ENCODE assay signal across 11 cellular contexts in the genomic region with DNA sequence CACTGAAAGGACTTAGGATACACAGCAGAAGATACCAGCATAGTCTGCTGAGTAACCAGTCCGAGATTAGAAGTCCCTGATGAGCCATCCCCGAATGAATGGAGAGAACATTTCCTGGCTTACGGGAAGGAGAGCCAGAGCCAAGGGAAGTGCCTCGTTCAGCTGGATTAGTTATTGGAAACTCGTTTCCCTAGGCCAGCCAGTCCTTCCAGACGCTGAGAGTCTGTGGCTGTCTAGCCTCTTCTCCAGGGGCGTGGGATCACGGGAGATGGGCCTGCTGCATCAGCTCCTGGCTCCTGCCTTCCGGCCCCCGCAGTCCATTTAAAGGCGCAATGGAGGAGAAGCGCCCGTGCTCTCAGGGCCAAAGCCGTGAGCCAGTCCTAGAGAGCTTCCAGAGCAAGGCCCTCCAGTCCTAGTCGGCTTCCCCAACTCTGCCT.
DNase-seq lines count a peak whose midpoint lies in the region; ATAC-seq and TF ChIP-seq lines count a peak whose summit lies in the region.
"Had no signal": no experiment of that assay in that cellular context is flagged by ENCODE, and none has a peak within 500 bp of the region (broad histone marks: within the 10 kb centered on the region; RNA-seq: fewer than 3 reads in every experiment).

No MANE protein-coding gene starts in this region.

- H3K27me3 ChIP-seq in GM23338 (ENCODE audit: insufficient read depth) = no peaks in the 10 kb centered on the region
- no peaks in the 10 kb centered on the region for H3K27me3 ChIP-seq in right lobe of liver
- H3K27me3 ChIP-seq in skeletal muscle tissue (ENCODE audit: control insufficient read depth in 3 of 3, insufficient read depth in 3 of 3, low read length in 3 of 3) = no peaks in the 10 kb centered on the region
- H3K27me3 ChIP-seq in H7 (ENCODE audit: control insufficient read depth, insufficient read depth, low read length) = no peaks in the 10 kb centered on the region

- CTCF ChIA-PET in OCI-LY7 (lab: Charles Lee; ENCODE audit: unreplicated experiment) = no interaction called here

- H3K4me3 Mint-ChIP-seq in GM23338 = no peak overlapping the region
- H3K4me3 Mint-ChIP-seq: activated CD4-positive, alpha-beta T cell treated with anti-CD3 and anti-CD28 coated beads, Interleukin-2, amount 10 ng/mL, durations not matched to agents 24 days and 14 days; activated naive CD8-positive, alpha-beta T cell treated with anti-CD3 and anti-CD28 coated beads, Interleukin-2, amount 50 U/mL, for 24 hours had no signal

- no peaks in the 10 kb centered on the region for H3F3A ChIP-seq in GM23338 (replicated peaks; ENCODE audit: low read depth)

- DNase-seq in GM23338 (ENCODE audit: low spot score) (no peak), epithelial cell of esophagus (ENCODE audit: low read depth) (peak; percentile 39), right lobe of liver (peak in 1 of 3 donors; percentile 32), CD1c-positive myeloid dendritic cell (ENCODE audit: extremely low spot score) (no peak), OCI-LY7 (ENCODE audit: low spot score) (no peak), H7 (no peak)
- DNase-seq: activated CD4-positive, alpha-beta T cell treated with anti-CD3 and anti-CD28 coated beads, Interleukin-2, amount 10 ng/mL, durations not matched to agents 24 days and 14 days; activated naive CD8-positive, alpha-beta T cell treated with anti-CD3 and anti-CD28 coated beads, Interleukin-2, amount 50 U/mL, for 24 hours; NCI-H2029 had no signal

- H3K27ac Mint-ChIP-seq in GM23338 = no peak overlapping the region
- H3K27ac Mint-ChIP-seq: activated CD4-positive, alpha-beta T cell treated with anti-CD3 and anti-CD28 coated beads, Interleukin-2, amount 10 ng/mL, durations not matched to agents 24 days and 14 days; activated naive CD8-positive, alpha-beta T cell treated with anti-CD3 and anti-CD28 coated beads, Interleukin-2, amount 50 U/mL, for 24 hours had no signal

- peaks cover 6% of the 10 kb centered on the region for H3K27me3 Mint-ChIP-seq in GM23338 (ENCODE audit: insufficient read depth, low read depth, poor library complexity)
- H3K27me3 Mint-ChIP-seq: activated CD4-positive, alpha-beta T cell treated with anti-CD3 and anti-CD28 coated beads, Interleukin-2, amount 10 ng/mL, durations not matched to agents 24 days and 14 days; activated naive CD8-positive, alpha-beta T cell treated with anti-CD3 and anti-CD28 coated beads, Interleukin-2, amount 50 U/mL, for 24 hours had no signal

- no peak for TF ChIP-seq POLR2A in right lobe of liver (IDR thresholded peaks at IDR 0.05)

- peak overlapping the region in 1 of 3 donors; percentile 51 for H3K9ac ChIP-seq in skeletal muscle tissue (ENCODE audit: low read depth in 1 of 3, low read length in 3 of 3)

- H3K9me2 ChIP-seq in GM23338 (ENCODE audit: insufficient read depth) (no peaks in the 10 kb centered on the region; the same call in 1 of the 2 replicates), OCI-LY7 (ENCODE audit: insufficient read depth, low read length) (no peaks in the 10 kb centered on the region)

- H2AFZ ChIP-seq in GM23338 (peak overlapping the region; percentile 44; the same call in 1 of the 2 replicates), OCI-LY7 (ENCODE audit: low read length) (no peak overlapping the region)

- POLR2A ChIA-PET in OCI-LY7 (lab: Charles Lee) = no interaction called here

- ATAC-seq in GM23338 (no peak; the same call in 2 of the 3 replicates), right lobe of liver (peak; percentile 58 to 77 (median 68)), HG03175 (IDR thresholded peaks at IDR 0.05; ENCODE audit: unreplicated experiment) (no peak)
- ATAC-seq: activated naive CD8-positive, alpha-beta T cell treated with anti-CD3 and anti-CD28 coated beads, Interleukin-2, amount 50 U/mL, for 24 hours had no signal

- no peaks in the 10 kb centered on the region for H3K36me3 ChIP-seq in GM23338 (ENCODE audit: insufficient read depth)
- no peaks in the 10 kb centered on the region for H3K36me3 ChIP-seq in right lobe of liver
- H3K36me3 ChIP-seq in skeletal muscle tissue (ENCODE audit: control insufficient read depth in 3 of 3, insufficient read depth in 3 of 3, low read length in 3 of 3) = no peaks in the 10 kb centered on the region
- H3K36me3 ChIP-seq in OCI-LY7 (ENCODE audit: insufficient read depth, low read length) = no peaks in the 10 kb centered on the region
- no peaks in the 10 kb centered on the region for H3K36me3 ChIP-seq in H7 (replicated peaks; ENCODE audit: control insufficient read depth, insufficient read depth, low read length)

- peaks cover 8% of the 10 kb centered on the region for H3K4me1 Mint-ChIP-seq in GM23338
- H3K4me1 Mint-ChIP-seq: activated CD4-positive, alpha-beta T cell treated with anti-CD3 and anti-CD28 coated beads, Interleukin-2, amount 10 ng/mL, durations not matched to agents 24 days and 14 days; activated naive CD8-positive, alpha-beta T cell treated with anti-CD3 and anti-CD28 coated beads, Interleukin-2, amount 50 U/mL, for 24 hours had no signal

- no peak for TF ChIP-seq CTCF in GM23338 (conservative IDR thresholded peaks at IDR 0.05; ENCODE audit: low read depth in 2 of 2)
- no peak for TF ChIP-seq CTCF in epithelial cell of esophagus (IDR thresholded peaks at IDR 0.05; ENCODE audit: insufficient read depth, low read depth, low read length, missing control alignments)
- TF ChIP-seq CTCF in right lobe of liver (IDR thresholded peaks at IDR 0.05) = no peak
- no peak for TF ChIP-seq CTCF in OCI-LY7 (conservative IDR thresholded peaks at IDR 0.05; ENCODE audit: low read length)

- H3K4me1 ChIP-seq in GM23338 (ENCODE audit: insufficient read depth) (peaks cover 7% of the 10 kb centered on the region), right lobe of liver (no peaks in the 10 kb centered on the region), skeletal muscle tissue (ENCODE audit: control insufficient read depth in 3 of 3, insufficient read depth in 3 of 3, low read length in 3 of 3) (peaks cover 10 to 16% (median 16%) of the 10 kb centered on the region in 3 donors), OCI-LY7 (ENCODE audit: insufficient read depth, low read length, poor library complexity, severe bottlenecking) (no peaks in the 10 kb centered on the region)

- H3K9me3 ChIP-seq in right lobe of liver (no peaks in the 10 kb centered on the region), skeletal muscle tissue (ENCODE audit: control insufficient read depth in 3 of 3, low read length in 3 of 3) (peaks cover 0 to 3% (median 0%) of the 10 kb centered on the region in 3 donors), OCI-LY7 (ENCODE audit: low read length) (no peaks in the 10 kb centered on the region)

- no peak overlapping the region for H3K27ac ChIP-seq in GM23338 (ENCODE audit: low read depth)
- no peak overlapping the region for H3K27ac ChIP-seq in right lobe of liver
- H3K27ac ChIP-seq in skeletal muscle tissue (ENCODE audit: low read depth, low read length) = peak overlapping the region; percentile 63
- H3K27ac ChIP-seq in OCI-LY7 (ENCODE audit: low read depth, low read length, poor library complexity, severe bottlenecking) = no peak overlapping the region

- 61% methylated on average over 13 of the region's 15 CpGs for WGBS in right lobe of liver (ENCODE audit: insufficient coverage, low coverage, low lambda C conversion rate, missing lambda C conversion rate)

- intact Hi-C loops in right lobe of liver (cut with DNase I) (no loop called here), OCI-LY7 (cut with micrococcal nuclease; ENCODE audit: unreplicated experiment) (no loop called here)

- BruUV-seq in OCI-LY7 (replicated peaks; lab: Mats Ljungman, UMichigan) = no TSS peak

- peaks cover 14% of the 10 kb centered on the region for H3K36me3 Mint-ChIP-seq in GM23338 (ENCODE audit: low read depth)

- peaks cover 24% of the 10 kb centered on the region for H3K9me3 Mint-ChIP-seq in GM23338
- H3K9me3 Mint-ChIP-seq: activated naive CD8-positive, alpha-beta T cell treated with anti-CD3 and anti-CD28 coated beads, Interleukin-2, amount 50 U/mL, for 24 hours had no signal

- H3K79me2 ChIP-seq in GM23338 (replicated peaks; ENCODE audit: insufficient read depth) (no peaks in the 10 kb centered on the region), OCI-LY7 (ENCODE audit: insufficient read depth, low read depth, low read length) (no peaks in the 10 kb centered on the region)

- H3K4me3 ChIP-seq in GM23338 (no peak overlapping the region), epithelial cell of esophagus (ENCODE audit: low read length) (no peak overlapping the region), right lobe of liver (no peak overlapping the region), skeletal muscle tissue (ENCODE audit: low read length in 3 of 3) (no peak overlapping the region), OCI-LY7 (ENCODE audit: low read depth, low read length, poor library complexity, severe bottlenecking) (no peak overlapping the region), H7 (ENCODE audit: insufficient read depth, low read depth, low read length) (no peak overlapping the region)

- H3K4me2 ChIP-seq in GM23338 (no peak overlapping the region), OCI-LY7 (ENCODE audit: low read length) (no peak overlapping the region)

- H4K20me1 ChIP-seq in GM23338 (replicated peaks; ENCODE audit: insufficient read depth) = no peaks in the 10 kb centered on the region
- H4K20me1 ChIP-seq in OCI-LY7 (ENCODE audit: insufficient read depth, low read length) = no peaks in the 10 kb centered on the region

TF ChIP-seq in GM23338, 12 proteins besides CTCF, POLR2A, EP300 and RAD21 (continues in another document):
- TF ChIP-seq, protein P1, sequence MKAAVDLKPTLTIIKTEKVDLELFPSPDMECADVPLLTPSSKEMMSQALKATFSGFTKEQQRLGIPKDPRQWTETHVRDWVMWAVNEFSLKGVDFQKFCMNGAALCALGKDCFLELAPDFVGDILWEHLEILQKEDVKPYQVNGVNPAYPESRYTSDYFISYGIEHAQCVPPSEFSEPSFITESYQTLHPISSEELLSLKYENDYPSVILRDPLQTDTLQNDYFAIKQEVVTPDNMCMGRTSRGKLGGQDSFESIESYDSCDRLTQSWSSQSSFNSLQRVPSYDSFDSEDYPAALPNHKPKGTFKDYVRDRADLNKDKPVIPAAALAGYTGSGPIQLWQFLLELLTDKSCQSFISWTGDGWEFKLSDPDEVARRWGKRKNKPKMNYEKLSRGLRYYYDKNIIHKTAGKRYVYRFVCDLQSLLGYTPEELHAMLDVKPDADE (IDR thresholded peaks at IDR 0.05) = no peak
- TF ChIP-seq NANOG (IDR thresholded peaks at IDR 0.05; ENCODE audit: borderline replicate concordance) = no peak
- TF ChIP-seq EZH2phosphoT487 (IDR thresholded peaks at IDR 0.05; ENCODE audit: unreplicated experiment) = no peak
- TF ChIP-seq EZH2 (IDR thresholded peaks at IDR 0.05; ENCODE audit: low read depth, unreplicated experiment) = no peak
- no peak for TF ChIP-seq ZNF331 (CRISPR knock-in tag; IDR thresholded peaks at IDR 0.05; ENCODE audit: low read depth)
- no peak for TF ChIP-seq JUNB (IDR thresholded peaks at IDR 0.05; ENCODE audit: unreplicated experiment)
- TF ChIP-seq STAT1 (IDR thresholded peaks at IDR 0.05; ENCODE audit: unreplicated experiment) = no peak
- no peak for TF ChIP-seq CREB1 (CRISPR knock-in tag; IDR thresholded peaks at IDR 0.05; ENCODE audit: low read depth)

Comparison
In these comparisons a context has a peak if more than half of its experiments do, and no peak if none do; other contexts are left out.
1. ATAC-seq: peak in right lobe of liver (4 of 4); none in GM23338 (single experiment) and HG03175 (single experiment).